Comparison of ENCODE assay signal across 25 cellular contexts in the genomic region with DNA sequence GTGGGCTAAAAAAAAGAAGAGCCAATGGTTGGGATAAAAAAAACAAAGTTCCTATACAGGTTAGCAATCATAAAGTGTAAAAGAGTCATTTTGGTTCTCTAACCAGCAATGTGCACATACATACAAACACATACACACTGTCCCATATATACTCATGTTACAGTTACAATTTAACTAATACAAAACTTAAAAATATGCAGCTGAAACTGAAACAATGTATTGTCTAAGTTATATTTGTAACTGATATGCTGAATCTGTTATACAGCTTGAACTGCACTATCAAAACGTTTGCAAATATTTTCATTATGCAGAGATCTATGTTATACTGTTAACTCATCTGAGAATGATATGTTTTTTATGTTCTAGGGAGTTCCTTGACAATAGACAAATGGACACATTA.
DNase-seq lines count a peak whose midpoint lies in the region; ATAC-seq, FAIRE-seq and TF ChIP-seq lines count a peak whose summit lies in the region.
"Had no signal": no experiment of that assay in that cellular context is flagged by ENCODE, and none has a peak within 500 bp of the region (broad histone marks: within the 10 kb centered on the region; RNA-seq: fewer than 3 reads in every experiment).

No MANE protein-coding gene starts in this region.

- H3K27ac ChIP-seq in BLaER1 treated with 17β-estradiol and CSF1 and Interleukin-3, amounts not matched to agents 10 nM and 100 nM: 0 out of 22 replicates have a peak overlapping the region, but pooled peaks of 1 of the 11 experiments have one; percentile 40
- no peak overlapping the region for H3K27ac ChIP-seq in brain microvascular endothelial cell
- H3K27ac ChIP-seq: psoas muscle, SJCRH30, transverse colon had no signal

- peaks cover 17 to 70% (median 32%) of the 10 kb centered on the region in 10 experiments for H3K4me1 ChIP-seq in BLaER1 treated with 17β-estradiol and CSF1 and Interleukin-3, amounts not matched to agents 10 nM and 100 nM
- H3K4me1 ChIP-seq: HAP-1 had no signal

- in situ Hi-C loops in brain microvascular endothelial cell (cut with HindIII; ENCODE audit: low pct_ligation_motif_present, low sequenced_read_pairs): no loop called here

- no peak overlapping the region; a peak in 1 of 22 replicates for H3K9ac ChIP-seq in BLaER1 treated with 17β-estradiol and CSF1 and Interleukin-3, amounts not matched to agents 10 nM and 100 nM

- no peak overlapping the region for H3K27ac Mint-ChIP-seq in natural killer cell
- H3K27ac Mint-ChIP-seq: CD14-positive monocyte; memory B cell; stimulated activated effector memory CD8-positive, alpha-beta T cell treated with anti-CD3 and anti-CD28 coated beads, Interleukin-12 subunit alpha, Interleukin-12 subunit beta, amount 100 ng/mL, for 72 hours had no signal

- no peaks in the 10 kb centered on the region for H4K20me1 ChIP-seq in BLaER1 treated with 17β-estradiol and CSF1 and Interleukin-3, amounts not matched to agents 10 nM and 100 nM

- H3K27me3 Mint-ChIP-seq in natural killer cell (ENCODE audit: low read depth in 2 of 2): no peaks in the 10 kb centered on the region
- H3K27me3 Mint-ChIP-seq: memory B cell had no signal

- H3K4me3 Mint-ChIP-seq in natural killer cell: no peak overlapping the region
- H3K4me3 Mint-ChIP-seq: CD14-positive monocyte; memory B cell; stimulated activated effector memory CD8-positive, alpha-beta T cell treated with anti-CD3 and anti-CD28 coated beads, Interleukin-12 subunit alpha, Interleukin-12 subunit beta, amount 100 ng/mL, for 72 hours had no signal

- FAIRE-seq in GM19239 (lab: Jason Lieb, UNC): peak; percentile 79
- FAIRE-seq: keratinocyte had no signal

- H3K27me3 ChIP-seq in BLaER1 treated with 17β-estradiol and CSF1 and Interleukin-3, amounts not matched to agents 10 nM and 100 nM: no peaks in the 10 kb centered on the region
- no peaks in the 10 kb centered on the region for H3K27me3 ChIP-seq in brain microvascular endothelial cell (replicated peaks)
- H3K27me3 ChIP-seq: SJCRH30, transverse colon had no signal

- peaks cover 17 to 40% (median 28%) of the 10 kb centered on the region in 11 experiments for H3K9me3 ChIP-seq in BLaER1 treated with 17β-estradiol and CSF1 and Interleukin-3, amounts not matched to agents 10 nM and 100 nM (replicated peaks in 1 of 11)
- H3K9me3 ChIP-seq: HAP-1, psoas muscle, transverse colon had no signal

- H3K36me3 ChIP-seq in BLaER1 treated with 17β-estradiol and CSF1 and Interleukin-3, amounts not matched to agents 10 nM and 100 nM: peaks cover 0 to 26% (median 3%) of the 10 kb centered on the region in 11 experiments; a peak in 6 of 22 replicates
- H3K36me3 ChIP-seq in brain microvascular endothelial cell (replicated peaks): no peaks in the 10 kb centered on the region
- H3K36me3 ChIP-seq: HAP-1, SJCRH30, transverse colon had no signal

- DNase-seq in GM19239 (ENCODE audit: insufficient read length, low spot score) (no peak), NCI-H510A treated with DMSO at 0.1 percent for 48 hours (lab: John Stamatoyannopoulos, UW) (no peak), natural killer cell (no peak), brain microvascular endothelial cell (no peak)
- DNase-seq in activated CD8-positive, alpha-beta memory T cell treated with anti-CD3 and anti-CD28 coated beads for 24 hours: no peak
- DNase-seq: activated effector memory CD4-positive, alpha-beta T cell treated with anti-CD3 and anti-CD28 coated beads, Interleukin-2, amount 50 U/mL, for 16 hours; anterior cingulate cortex; cerebellar nuclear complex; DND-41; NCI-H2081; NCI-H526; OCI-M1; psoas muscle; SJCRH30; transverse colon had no signal

- peaks cover 59 to 64% of the 10 kb centered on the region in 2 donors for H3K4me1 Mint-ChIP-seq in natural killer cell
- H3K4me1 Mint-ChIP-seq: CD14-positive monocyte had no signal

- peak overlapping the region in 6 of 11 experiments; percentile 54 to 90 (median 74); a peak in 11 of 22 replicates for H3K4me2 ChIP-seq in BLaER1 treated with 17β-estradiol and CSF1 and Interleukin-3, amounts not matched to agents 10 nM and 100 nM
- H3K4me2 ChIP-seq: smooth muscle cell had no signal

- no peak overlapping the region for H3K4me3 ChIP-seq in BLaER1 treated with 17β-estradiol and CSF1 and Interleukin-3, amounts not matched to agents 10 nM and 100 nM
- no peak overlapping the region for H3K4me3 ChIP-seq in brain microvascular endothelial cell (ENCODE audit: low read depth, low read length)
- H3K4me3 ChIP-seq: HAP-1, psoas muscle, SJCRH30, smooth muscle cell, transverse colon had no signal

- ATAC-seq in GM21825 (IDR thresholded peaks at IDR 0.05; ENCODE audit: unreplicated experiment) (peak; percentile 64), HG03196 (IDR thresholded peaks at IDR 0.05; ENCODE audit: unreplicated experiment) (peak; percentile 84), natural killer cell (no peak)
- ATAC-seq: activated CD4-positive, CD25-positive, alpha-beta regulatory T cell treated with anti-CD3 and anti-CD28 coated beads, Interleukin-2, amount 50 U/mL, for 24 hours; psoas muscle; stimulated activated effector memory CD8-positive, alpha-beta T cell treated with anti-CD3 and anti-CD28 coated beads, Interleukin-12 subunit alpha, Interleukin-12 subunit beta, amount 100 ng/mL, for 72 hours had no signal

- no peak for TF ChIP-seq CTCF in natural killer cell (IDR thresholded peaks at IDR 0.05)
- no peak for TF ChIP-seq CTCF in brain microvascular endothelial cell (IDR thresholded peaks at IDR 0.05; ENCODE audit: low read depth, low read length, missing control alignments)

- no peaks in the 10 kb centered on the region for H3K9me3 Mint-ChIP-seq in natural killer cell
- H3K9me3 Mint-ChIP-seq: stimulated activated effector memory CD8-positive, alpha-beta T cell treated with anti-CD3 and anti-CD28 coated beads, Interleukin-12 subunit alpha, Interleukin-12 subunit beta, amount 100 ng/mL, for 72 hours had no signal

- intact Hi-C loops in natural killer cell (cut with micrococcal nuclease): no loop called here

- no peaks in the 10 kb centered on the region for H3K36me3 Mint-ChIP-seq in natural killer cell
- H3K36me3 Mint-ChIP-seq: CD14-positive monocyte; stimulated activated effector memory CD8-positive, alpha-beta T cell treated with anti-CD3 and anti-CD28 coated beads, Interleukin-12 subunit alpha, Interleukin-12 subunit beta, amount 100 ng/mL, for 72 hours had no signal

Comparison
In these comparisons a context has a peak if more than half of its experiments do, and no peak if none do; other contexts are left out.
1. ATAC-seq: peak in GM21825 (single experiment) and HG03196 (single experiment); none in natural killer cell (0 of 3).